Comparison of ENCODE assay signal across 15 cellular contexts in genomic region chr6:148265058-148265457, GRCh38.
DNase-seq lines count a peak whose midpoint lies in the region; ATAC-seq and TF ChIP-seq lines count a peak whose summit lies in the region.
"Had no signal": no experiment of that assay in that cellular context is flagged by ENCODE, and none has a peak within 500 bp of the region (broad histone marks: within the 10 kb centered on the region; RNA-seq: fewer than 3 reads in every experiment).

No MANE protein-coding gene starts in this region.

- H2AFZ ChIP-seq in HCT116 (ENCODE audit: low read depth, low read length, poor library complexity, severe bottlenecking): no peak overlapping the region

- TF ChIP-seq POLR2A in HCT116 (IDR thresholded peaks at IDR 0.05; ENCODE audit: borderline replicate concordance, extremely low read depth, insufficient read depth, insufficient read length): no peak
- TF ChIP-seq POLR2A in body of pancreas (IDR thresholded peaks at IDR 0.05): no peak

- no peak overlapping the region for H4K5ac ChIP-seq in mesendoderm (ENCODE audit: low read length)

- H2AK5ac ChIP-seq in mesendoderm (ENCODE audit: low read length): no peak overlapping the region

- H3K4ac ChIP-seq in mesendoderm (ENCODE audit: low read depth, low read length): no peak overlapping the region

- H3K79me2 ChIP-seq in HCT116 (ENCODE audit: insufficient read depth, low read length) (no peaks in the 10 kb centered on the region), mesendoderm (ENCODE audit: control insufficient read depth, insufficient read depth, low read length) (no peaks in the 10 kb centered on the region)

- H2BK15ac ChIP-seq in mesendoderm (replicated peaks; ENCODE audit: low read depth): no peak overlapping the region

- H2BK5ac ChIP-seq in mesendoderm (ENCODE audit: low read length): no peak overlapping the region

- H4K8ac ChIP-seq in mesendoderm (ENCODE audit: low read depth, low read length): no peak overlapping the region

- no peak for DNase-seq in HCT116 (ENCODE audit: low read depth, low spot score)
- DNase-seq in body of pancreas: peak; percentile 50 to 64 (median 55)
- peak; percentile 80 for DNase-seq in mesendoderm
- no peak for DNase-seq in type B pancreatic cell (ENCODE audit: extremely low spot score, unreplicated experiment)
- DNase-seq in NCI-H146 (lab: John Stamatoyannopoulos, UW): no peak
- no peak for DNase-seq in SHP77 treated with DMSO at 0.1 percent for 48 hours (lab: John Stamatoyannopoulos, UW)
- DNase-seq: AML-193, DMS79 treated with DMSO at 0.1 percent for 48 hours, GF-D8, MV-4-11, NCI-H1417 treated with DMSO at 0.1 percent for 48 hours, NCI-H2029 treated with DMSO at 0.1 percent for 48 hours had no signal

- H3K27ac Mint-ChIP-seq in type B pancreatic cell: no peak overlapping the region
- H3K27ac Mint-ChIP-seq: IgD-negative memory B cell had no signal

- H3K4me3 Mint-ChIP-seq in type B pancreatic cell: peak overlapping the region; percentile 38
- H3K4me3 Mint-ChIP-seq: IgD-negative memory B cell had no signal

- no peaks in the 10 kb centered on the region for H3K9me3 Mint-ChIP-seq in type B pancreatic cell
- H3K9me3 Mint-ChIP-seq: IgD-negative memory B cell had no signal

- peaks cover 23% of the 10 kb centered on the region for H3K4me1 Mint-ChIP-seq in type B pancreatic cell (ENCODE audit: unreplicated experiment)
- H3K4me1 Mint-ChIP-seq: IgD-negative memory B cell had no signal

- ATAC-seq in HCT116: no peak
- peak; percentile 85 for ATAC-seq in body of pancreas
- ATAC-seq in GM18517 (IDR thresholded peaks at IDR 0.05; ENCODE audit: unreplicated experiment): no peak

- H3K56ac ChIP-seq in mesendoderm (ENCODE audit: low read length): no peak overlapping the region

- TF ChIP-seq RAD21 in HCT116 (IDR thresholded peaks at IDR 0.05; ENCODE audit: low read depth): 0 out of 2 replicates have a peak, but pooled peaks have one; percentile 5

- no peak overlapping the region for H3K23ac ChIP-seq in mesendoderm (ENCODE audit: low read length)

- no peak overlapping the region for H3K27ac ChIP-seq in HCT116 (ENCODE audit: low read depth, low read length)
- no peak overlapping the region for H3K27ac ChIP-seq in body of pancreas
- no peak overlapping the region for H3K27ac ChIP-seq in mesendoderm (ENCODE audit: low read depth, low read length)
- H3K27ac ChIP-seq: RWPE1 had no signal

- H3K4me3 ChIP-seq in HCT116 (replicated peaks in 1 of 2; ENCODE audit: low read depth in 1 of 2, low read length in 2 of 2): no peak overlapping the region
- H3K4me3 ChIP-seq in body of pancreas: no peak overlapping the region
- no peak overlapping the region for H3K4me3 ChIP-seq in mesendoderm (ENCODE audit: low read length)

- no peaks in the 10 kb centered on the region for H4K20me1 ChIP-seq in HCT116 (ENCODE audit: insufficient read depth)

- H3K9ac ChIP-seq in HCT116 (ENCODE audit: low read length) (no peak overlapping the region), mesendoderm (ENCODE audit: low read length) (no peak overlapping the region)

- no peaks in the 10 kb centered on the region for H3K79me1 ChIP-seq in mesendoderm (ENCODE audit: low read length)

- POLR2A ChIA-PET in HCT116 (lab: Charles Lee): no interaction called here

- H3K9me2 ChIP-seq in HCT116 (ENCODE audit: insufficient read depth): no peaks in the 10 kb centered on the region

- 14% methylated on average over 2 of the region's 2 CpGs for WGBS in body of pancreas, 2 donors
- no CpG with 5 or more reads among the region's 2 CpGs for WGBS in mesendoderm (ENCODE audit: extremely low coverage, insufficient coverage, low lambda C conversion rate)

- intact Hi-C loops in HCT116 (cut with micrococcal nuclease) (no loop called here), body of pancreas (cut with DNase I) (no loop called here)

- no peak overlapping the region for H3K18ac ChIP-seq in mesendoderm (ENCODE audit: low read length)

- H3K36me3 ChIP-seq in HCT116 (ENCODE audit: control insufficient read depth in 1 of 2, insufficient read depth in 2 of 2, low read length in 2 of 2) (no peaks in the 10 kb centered on the region), body of pancreas (replicated peaks in 1 of 2; ENCODE audit: insufficient read depth in 1 of 2, low read depth in 2 of 2) (no peaks in the 10 kb centered on the region), mesendoderm (ENCODE audit: control insufficient read depth, insufficient read depth, low read length) (no peaks in the 10 kb centered on the region)

- TF ChIP-seq CTCF in HCT116 (IDR thresholded peaks at IDR 0.05 in 2 of 3, conservative IDR thresholded peaks at IDR 0.05 in 1 of 3; ENCODE audit: borderline replicate concordance in 1 of 3, insufficient read depth in 1 of 3, low read depth in 2 of 3, low read length in 2 of 3): no peak
- no peak for TF ChIP-seq CTCF in body of pancreas (IDR thresholded peaks at IDR 0.05)
- TF ChIP-seq CTCF in type B pancreatic cell (conservative IDR thresholded peaks at IDR 0.05): no peak

- H3K4me2 ChIP-seq in HCT116 (ENCODE audit: low read length): 0 out of 2 replicates have a peak overlapping the region, but pooled peaks have one; percentile 6
- no peak overlapping the region for H3K4me2 ChIP-seq in mesendoderm (ENCODE audit: low read length)

- no peak overlapping the region for H2BK120ac ChIP-seq in mesendoderm (ENCODE audit: low read depth, low read length)

- H3K27me3 Mint-ChIP-seq in type B pancreatic cell: no peaks in the 10 kb centered on the region

- H3K4me1 ChIP-seq in HCT116 (ENCODE audit: control insufficient read depth in 1 of 2, insufficient read depth in 2 of 2, low read length in 2 of 2) (peaks cover 18 to 38% of the 10 kb centered on the region in 2 experiments), body of pancreas (peaks cover 16% of the 10 kb centered on the region), mesendoderm (ENCODE audit: control insufficient read depth, low read depth, low read length) (no peaks in the 10 kb centered on the region)

- CTCF ChIA-PET in HCT116 (lab: Charles Lee): no interaction called here

- BruUV-seq in HCT116 (replicated peaks; lab: Mats Ljungman, UMichigan): no TSS peak

- no peaks in the 10 kb centered on the region for H3K27me3 ChIP-seq in HCT116 (ENCODE audit: insufficient read depth, low read length)
- no peaks in the 10 kb centered on the region for H3K27me3 ChIP-seq in body of pancreas
- no peaks in the 10 kb centered on the region for H3K27me3 ChIP-seq in mesendoderm (ENCODE audit: insufficient read depth, low read length, poor library complexity)

- RAD21 ChIA-PET in HCT116 (lab: Charles Lee; ENCODE audit: low non-redundant PET in 1 of 2, low total read pairs in 2 of 2, uncharacterized antibody in 2 of 2, unreplicated experiment in 2 of 2): no interaction called here

- H3K36me3 Mint-ChIP-seq in type B pancreatic cell: no peaks in the 10 kb centered on the region
- H3K36me3 Mint-ChIP-seq: IgD-negative memory B cell had no signal

- H3K9me3 ChIP-seq in HCT116 (ENCODE audit: control insufficient read depth in 1 of 2, insufficient read depth in 1 of 2, low read depth in 1 of 2, low read length in 2 of 2) (no peaks in the 10 kb centered on the region), body of pancreas (no peaks in the 10 kb centered on the region)

TF ChIP-seq in HCT116, 20 proteins besides CTCF, POLR2A, EP300 and RAD21:
- TF ChIP-seq JUND (IDR thresholded peaks at IDR 0.05) (no peak), YY1 (IDR thresholded peaks at IDR 0.05; ENCODE audit: extremely low read depth, insufficient replicate concordance, low read depth, low read length) (no peak), ZFX (IDR thresholded peaks at IDR 0.05) (no peak), SP1 (IDR thresholded peaks at IDR 0.05; ENCODE audit: low read depth) (peak; percentile 51; the same call in 1 of the 2 replicates)

Comparison
In these comparisons a context has a peak if more than half of its experiments do, and no peak if none do; other contexts are left out.
1. DNase-seq: peak in body of pancreas (4 of 4) and mesendoderm (single experiment); none in HCT116 (single experiment), type B pancreatic cell (single experiment), NCI-H146 (single experiment) and SHP77 treated with DMSO at 0.1 percent for 48 hours (single experiment).